In the genomic region with DNA sequence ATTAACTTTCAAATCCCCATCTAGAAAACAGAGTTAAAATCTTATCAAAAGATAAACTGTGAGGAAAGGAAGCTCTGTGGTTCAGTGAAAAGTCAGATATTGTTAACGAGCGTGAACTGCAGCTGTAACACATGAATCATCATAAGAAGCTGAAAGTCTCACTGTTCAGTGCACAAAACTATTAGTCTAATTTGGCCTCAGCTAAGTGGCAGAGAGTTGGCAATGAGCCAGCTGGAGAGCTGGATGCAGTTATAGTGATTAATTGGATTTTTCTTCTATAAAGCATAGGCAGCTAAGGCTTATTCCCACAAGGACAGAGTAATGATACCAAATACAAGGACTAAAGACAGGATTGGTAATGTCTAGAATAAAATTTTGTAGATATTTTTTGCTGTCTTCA, we compare ENCODE assay signal across 9 cellular contexts.
DNase-seq lines count a peak whose midpoint lies in the region; ATAC-seq, FAIRE-seq and TF ChIP-seq lines count a peak whose summit lies in the region.
"Had no signal": no experiment of that assay in that cellular context is flagged by ENCODE, and none has a peak within 500 bp of the region (broad histone marks: within the 10 kb centered on the region; RNA-seq: fewer than 3 reads in every experiment).

No MANE protein-coding gene starts in this region.

- H3K36me3 ChIP-seq in left ventricle myocardium inferior (no peaks in the 10 kb centered on the region), right atrium auricular region (no peaks in the 10 kb centered on the region), RWPE2 (ENCODE audit: low read depth) (no peaks in the 10 kb centered on the region)
- H3K36me3 ChIP-seq: neutrophil had no signal

- FAIRE-seq in frontal cortex (lab: Jason Lieb, UNC) (no peak), GM19239 (lab: Jason Lieb, UNC) (no peak)

- DNase-seq in left ventricle myocardium inferior (peak; percentile 15), right atrium auricular region (ENCODE audit: low spot score) (no peak), RWPE2 (ENCODE audit: low spot score) (peak; percentile 65), frontal cortex (ENCODE audit: low spot score in 2 of 2) (peak; percentile 6 to 10), GM19239 (ENCODE audit: insufficient read length, low spot score) (no peak)
- DNase-seq in activated naive CD4-positive, alpha-beta T cell treated with anti-CD3 and anti-CD28 coated beads, Interleukin-2, amount 10 ng/mL, durations not matched to agents 7 days and 5 days = no peak
- no peak for DNase-seq in activated CD4-positive, alpha-beta memory T cell treated with anti-CD3 and anti-CD28 coated beads, Interleukin-2, amount 10 ng/mL, durations not matched to agents 7 days and 5 days

- intact Hi-C loops in left ventricle myocardium inferior (cut with micrococcal nuclease) = no loop called here

- TF ChIP-seq CTCF in left ventricle myocardium inferior (IDR thresholded peaks at IDR 0.05; ENCODE audit: borderline replicate concordance) = no peak
- TF ChIP-seq CTCF in right atrium auricular region (IDR thresholded peaks at IDR 0.05) = no peak
- TF ChIP-seq CTCF in RWPE2 (IDR thresholded peaks at IDR 0.05; ENCODE audit: poor library complexity, severe bottlenecking) = no peak

- H3K4me1 ChIP-seq in left ventricle myocardium inferior (no peaks in the 10 kb centered on the region), right atrium auricular region (no peaks in the 10 kb centered on the region), RWPE2 (ENCODE audit: insufficient read depth, poor library complexity, severe bottlenecking) (peaks cover 9% of the 10 kb centered on the region)

- H3K27me3 ChIP-seq in left ventricle myocardium inferior (ENCODE audit: low read depth) (no peaks in the 10 kb centered on the region), right atrium auricular region (no peaks in the 10 kb centered on the region), RWPE2 (ENCODE audit: insufficient read depth, poor library complexity, severe bottlenecking) (no peaks in the 10 kb centered on the region)
- H3K27me3 ChIP-seq: neutrophil had no signal

- H3K27ac Mint-ChIP-seq in activated naive CD4-positive, alpha-beta T cell treated with anti-CD3 and anti-CD28 coated beads, Interleukin-2, amount 10 ng/mL, durations not matched to agents 7 days and 5 days = no peak overlapping the region
- no peak overlapping the region for H3K27ac Mint-ChIP-seq in activated CD4-positive, alpha-beta memory T cell treated with anti-CD3 and anti-CD28 coated beads, Interleukin-2, amount 10 ng/mL, durations not matched to agents 7 days and 5 days

- no peaks in the 10 kb centered on the region for H3K36me3 Mint-ChIP-seq in activated naive CD4-positive, alpha-beta T cell treated with anti-CD3 and anti-CD28 coated beads, Interleukin-2, amount 10 ng/mL, durations not matched to agents 7 days and 5 days
- H3K36me3 Mint-ChIP-seq in activated CD4-positive, alpha-beta memory T cell treated with anti-CD3 and anti-CD28 coated beads, Interleukin-2, amount 10 ng/mL, durations not matched to agents 7 days and 5 days (ENCODE audit: low read depth) = no peaks in the 10 kb centered on the region

- H3K4me3 ChIP-seq in left ventricle myocardium inferior (no peak overlapping the region), right atrium auricular region (no peak overlapping the region), RWPE2 (ENCODE audit: severe bottlenecking) (no peak overlapping the region)

- no peaks in the 10 kb centered on the region for H3K27me3 Mint-ChIP-seq in activated naive CD4-positive, alpha-beta T cell treated with anti-CD3 and anti-CD28 coated beads, Interleukin-2, amount 10 ng/mL, durations not matched to agents 7 days and 5 days
- H3K27me3 Mint-ChIP-seq in activated CD4-positive, alpha-beta memory T cell treated with anti-CD3 and anti-CD28 coated beads, Interleukin-2, amount 10 ng/mL, durations not matched to agents 7 days and 5 days = no peaks in the 10 kb centered on the region

- ATAC-seq in RWPE2 (ENCODE audit: low read depth) = peak; percentile 95
- ATAC-seq in GM21423 (IDR thresholded peaks at IDR 0.05; ENCODE audit: unreplicated experiment) = no peak

- no peaks in the 10 kb centered on the region for H3K4me1 Mint-ChIP-seq in activated naive CD4-positive, alpha-beta T cell treated with anti-CD3 and anti-CD28 coated beads, Interleukin-2, amount 10 ng/mL, durations not matched to agents 7 days and 5 days
- no peaks in the 10 kb centered on the region for H3K4me1 Mint-ChIP-seq in activated CD4-positive, alpha-beta memory T cell treated with anti-CD3 and anti-CD28 coated beads, Interleukin-2, amount 10 ng/mL, durations not matched to agents 7 days and 5 days

- CTCF ChIA-PET in activated naive CD4-positive, alpha-beta T cell treated with anti-CD3 and anti-CD28 coated beads, Interleukin-2, amount 10 ng/mL, durations not matched to agents 7 days and 5 days (lab: Charles Lee) = no interaction called here
- CTCF ChIA-PET in activated CD4-positive, alpha-beta memory T cell treated with anti-CD3 and anti-CD28 coated beads, Interleukin-2, amount 10 ng/mL, durations not matched to agents 7 days and 5 days (lab: Charles Lee) = no interaction called here

- H3K9me3 Mint-ChIP-seq in activated naive CD4-positive, alpha-beta T cell treated with anti-CD3 and anti-CD28 coated beads, Interleukin-2, amount 10 ng/mL, durations not matched to agents 7 days and 5 days = no peaks in the 10 kb centered on the region
- no peaks in the 10 kb centered on the region for H3K9me3 Mint-ChIP-seq in activated CD4-positive, alpha-beta memory T cell treated with anti-CD3 and anti-CD28 coated beads, Interleukin-2, amount 10 ng/mL, durations not matched to agents 7 days and 5 days

- H3K4me3 Mint-ChIP-seq in activated naive CD4-positive, alpha-beta T cell treated with anti-CD3 and anti-CD28 coated beads, Interleukin-2, amount 10 ng/mL, durations not matched to agents 7 days and 5 days = no peak overlapping the region
- no peak overlapping the region for H3K4me3 Mint-ChIP-seq in activated CD4-positive, alpha-beta memory T cell treated with anti-CD3 and anti-CD28 coated beads, Interleukin-2, amount 10 ng/mL, durations not matched to agents 7 days and 5 days

- H3K27ac ChIP-seq in left ventricle myocardium inferior (replicated peaks) = no peak overlapping the region
- no peak overlapping the region for H3K27ac ChIP-seq in right atrium auricular region
- H3K27ac ChIP-seq in RWPE2 (ENCODE audit: poor library complexity, severe bottlenecking) = no peak overlapping the region
- H3K27ac ChIP-seq: neutrophil had no signal

- POLR2A ChIA-PET in activated CD4-positive, alpha-beta memory T cell treated with anti-CD3 and anti-CD28 coated beads, Interleukin-2, amount 10 ng/mL, durations not matched to agents 7 days and 5 days (lab: Charles Lee) = no interaction called here

- no peaks in the 10 kb centered on the region for H3K9me3 ChIP-seq in left ventricle myocardium inferior (replicated peaks)
- H3K9me3 ChIP-seq in right atrium auricular region = no peaks in the 10 kb centered on the region
- no peaks in the 10 kb centered on the region for H3K9me3 ChIP-seq in RWPE2 (ENCODE audit: severe bottlenecking)
- H3K9me3 ChIP-seq: neutrophil had no signal

Comparison
In these comparisons a context has a peak if more than half of its experiments do, and no peak if none do; other contexts are left out.
1. DNase-seq: peak in left ventricle myocardium inferior (single experiment), RWPE2 (single experiment) and frontal cortex (2 of 2); none in right atrium auricular region (single experiment), activated naive CD4-positive, alpha-beta T cell treated with anti-CD3 and anti-CD28 coated beads, Interleukin-2, amount 10 ng/mL, durations not matched to agents 7 days and 5 days (single experiment), activated CD4-positive, alpha-beta memory T cell treated with anti-CD3 and anti-CD28 coated beads, Interleukin-2, amount 10 ng/mL, durations not matched to agents 7 days and 5 days (single experiment) and GM19239 (single experiment).